ENCODE assay signal across 10 cellular contexts in genomic region chr17:30550512-30551273, GRCh38.
DNase-seq lines count a peak whose midpoint lies in the region; ATAC-seq and TF ChIP-seq lines count a peak whose summit lies in the region.
"Had no signal": no experiment of that assay in that cellular context is flagged by ENCODE, and none has a peak within 500 bp of the region (broad histone marks: within the 10 kb centered on the region; RNA-seq: fewer than 3 reads in every experiment).

No MANE protein-coding gene starts in this region.

- H3K9me3 Mint-ChIP-seq in neural crest cell = no peaks in the 10 kb centered on the region

- no peaks in the 10 kb centered on the region for H3K27me3 ChIP-seq in effector memory CD4-positive, alpha-beta T cell (replicated peaks; ENCODE audit: control insufficient read depth, insufficient read depth, low read length, poor library complexity, severe bottlenecking)
- H3K27me3 ChIP-seq: ovary had no signal

- peaks cover 7% of the 10 kb centered on the region for H3K4me1 Mint-ChIP-seq in neural crest cell

- no peaks in the 10 kb centered on the region for H3K4me1 ChIP-seq in effector memory CD4-positive, alpha-beta T cell (ENCODE audit: control insufficient read depth, insufficient read depth, low read length, poor library complexity, severe bottlenecking)
- H3K4me1 ChIP-seq: HAP-1 had no signal

- no peak overlapping the region for H3K27ac ChIP-seq in effector memory CD4-positive, alpha-beta T cell (ENCODE audit: insufficient read depth, low read length, poor library complexity, severe bottlenecking)
- H3K27ac ChIP-seq: ovary had no signal

- H3K4me3 Mint-ChIP-seq in neural crest cell = no peak overlapping the region

- no peaks in the 10 kb centered on the region for H3K9me3 ChIP-seq in effector memory CD4-positive, alpha-beta T cell (ENCODE audit: control insufficient read depth, low read length)
- H3K9me3 ChIP-seq: HAP-1, ovary had no signal

- no peak for TF ChIP-seq CTCF in neural crest cell (conservative IDR thresholded peaks at IDR 0.05)

- H3K36me3 ChIP-seq in effector memory CD4-positive, alpha-beta T cell (ENCODE audit: control insufficient read depth, insufficient read depth, low read length) = no peaks in the 10 kb centered on the region
- H3K36me3 ChIP-seq: HAP-1, ovary had no signal

- no peak overlapping the region for H3K4me3 ChIP-seq in effector memory CD4-positive, alpha-beta T cell (ENCODE audit: insufficient read depth, low read depth, low read length, poor library complexity, severe bottlenecking)
- H3K4me3 ChIP-seq: HAP-1, ovary had no signal

- ATAC-seq in GM18907 (IDR thresholded peaks at IDR 0.05; ENCODE audit: unreplicated experiment) (peak; percentile 83), HG03432 (IDR thresholded peaks at IDR 0.05; ENCODE audit: unreplicated experiment) (peak; percentile 75), GM18517 (IDR thresholded peaks at IDR 0.05; ENCODE audit: unreplicated experiment) (no peak)

- no peaks in the 10 kb centered on the region for H3K36me3 Mint-ChIP-seq in neural crest cell (ENCODE audit: low read depth)

- peak; percentile 39 for DNase-seq in T1000 (lab: John Stamatoyannopoulos, UW)
- DNase-seq in neural crest cell (ENCODE audit: low read depth, low spot score) = no peak
- no peak for DNase-seq in effector memory CD4-positive, alpha-beta T cell
- DNase-seq in cerebellar cortex (ENCODE audit: low spot score) = no peak
- DNase-seq in NK-92 (lab: John Stamatoyannopoulos, UW; ENCODE audit: unreplicated experiment) = no peak

- H3K27me3 Mint-ChIP-seq in neural crest cell (ENCODE audit: low read depth) = no peaks in the 10 kb centered on the region

- peak overlapping the region; percentile 50 for H3K27ac Mint-ChIP-seq in neural crest cell (ENCODE audit: unreplicated experiment)
